8 cellular contexts compared by ENCODE assay signal in the genomic region with DNA sequence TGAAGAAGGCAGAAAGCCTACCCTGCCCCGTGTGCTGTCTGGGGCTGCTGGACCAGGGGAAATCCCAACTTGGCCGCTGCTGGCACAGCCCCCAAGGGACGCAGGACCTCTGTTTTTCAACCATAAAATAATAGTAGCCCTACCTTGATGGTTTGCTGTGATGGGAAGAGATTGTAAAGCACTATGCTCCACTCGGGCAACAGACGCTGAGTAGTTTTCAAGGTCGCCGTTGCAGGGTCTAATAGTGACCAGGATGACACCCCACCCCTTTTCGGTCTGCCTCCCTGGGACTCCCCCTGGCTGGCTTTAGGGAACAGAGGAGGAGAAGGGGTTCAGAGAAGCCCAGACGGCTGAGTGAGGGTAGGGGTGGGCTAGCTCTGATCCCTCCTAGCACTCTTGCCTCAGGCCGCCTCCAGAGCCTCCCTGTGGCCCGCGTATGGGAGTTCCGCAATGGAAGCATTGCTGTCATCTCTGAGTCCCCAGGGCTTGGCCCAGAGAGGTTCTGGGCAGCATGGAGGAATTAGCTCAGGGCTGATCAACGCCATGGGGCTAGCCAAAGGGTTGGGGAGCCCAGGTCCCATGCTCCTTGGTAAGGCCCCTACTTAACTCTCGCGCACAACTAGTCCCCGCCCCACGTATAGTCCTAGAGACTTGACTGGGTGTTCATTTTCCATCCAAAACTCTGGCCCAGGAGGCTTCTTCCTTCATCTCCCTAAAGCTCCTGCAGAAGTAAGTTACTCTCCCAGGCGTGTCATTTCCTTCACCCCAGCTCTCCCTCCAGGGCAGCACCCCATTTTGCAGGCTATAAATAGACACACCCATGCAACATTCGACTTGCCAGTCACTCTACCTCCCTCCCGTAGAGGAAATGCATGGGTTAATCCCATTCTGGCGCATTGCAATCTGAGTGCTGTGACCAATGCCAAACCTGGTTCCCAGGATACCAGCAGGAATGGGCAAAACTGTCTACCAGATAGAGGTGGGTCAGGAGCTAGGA. TPM values are rescaled to one million over a fixed set of nuclear protein-coding genes. Genes with fewer than 3 reads are reported as not detected.
DNase-seq lines count a peak whose midpoint lies in the region; TF ChIP-seq lines count a peak whose summit lies in the region.

No MANE protein-coding gene starts in this region.

- H3K9me3 Mint-ChIP-seq in activated naive CD8-positive, alpha-beta T cell treated with anti-CD3 and anti-CD28 coated beads for 36 hours = no peaks in the 10 kb centered on the region
- peaks cover 0 to 3% (median 0%) of the 10 kb centered on the region in 6 donors for H3K9me3 Mint-ChIP-seq in immature natural killer cell

- peak overlapping the region; percentile 42 for H3K9ac ChIP-seq in HUES6 (ENCODE audit: low read length)

- H3K4me3 ChIP-seq in ACC112 (ENCODE audit: low read depth, low read length) (peak overlapping the region; percentile 99), HUES6 (ENCODE audit: low read depth, low read length) (peak overlapping the region; percentile 87), stomach (peak overlapping the region; percentile 84 to 96 (median 89))

- H3K27me3 ChIP-seq in ACC112 (ENCODE audit: insufficient read depth, low read length) = no peaks in the 10 kb centered on the region
- H3K27me3 ChIP-seq in HUES6 (ENCODE audit: control insufficient read depth, insufficient read depth, low read length) = peaks cover 25% of the 10 kb centered on the region
- H3K27me3 ChIP-seq in stomach = no peaks in the 10 kb centered on the region

- H3K4me3 Mint-ChIP-seq in activated naive CD8-positive, alpha-beta T cell treated with anti-CD3 and anti-CD28 coated beads for 36 hours = peak overlapping the region; percentile 89
- H3K4me3 Mint-ChIP-seq in immature natural killer cell = peak overlapping the region; percentile 87 to 93 (median 89)

- intact Hi-C loops in stomach (cut with DNase I; ENCODE audit: low total_unique reads) = no loop called here

- 51 to 59% (median 57%) methylated on average over 15 to 22 of the region's 22 CpGs for WGBS in stomach, 5 donors

- peak; percentile 66 for DNase-seq in GM20000 (ENCODE audit: low spot score)
- no peak for DNase-seq in activated naive CD8-positive, alpha-beta T cell treated with anti-CD3 and anti-CD28 coated beads for 36 hours
- DNase-seq in immature natural killer cell = peak in 2 of 3 donors; percentile 50 to 55
- peak; percentile 27 for DNase-seq in stomach
- DNase-seq in NCI-H774 (lab: John Stamatoyannopoulos, UW) = no peak
- no peak for DNase-seq in NCI-H345 (lab: John Stamatoyannopoulos, UW)

- H3K36me3 Mint-ChIP-seq in activated naive CD8-positive, alpha-beta T cell treated with anti-CD3 and anti-CD28 coated beads for 36 hours = peaks cover 34% of the 10 kb centered on the region
- peaks cover 29 to 34% (median 30%) of the 10 kb centered on the region in 3 donors for H3K36me3 Mint-ChIP-seq in immature natural killer cell

- H2AFZ ChIP-seq in ACC112 (ENCODE audit: low read length, unreplicated experiment) = peak overlapping the region; percentile 28

- TF ChIP-seq EP300 in stomach (IDR thresholded peaks at IDR 0.05) = no peak

- H3K27ac ChIP-seq in ACC112 (ENCODE audit: low read depth, low read length) (peak overlapping the region; percentile 88), HUES6 (ENCODE audit: low read depth, low read length) (no peak overlapping the region), stomach (peak overlapping the region; percentile 94 to 99 (median 96))

- H3K27me3 Mint-ChIP-seq in activated naive CD8-positive, alpha-beta T cell treated with anti-CD3 and anti-CD28 coated beads for 36 hours = peaks cover 5% of the 10 kb centered on the region
- peaks cover 37 to 48% (median 41%) of the 10 kb centered on the region in 3 donors for H3K27me3 Mint-ChIP-seq in immature natural killer cell (ENCODE audit: low read depth in 3 of 3)

- TF ChIP-seq POLR2A in stomach (IDR thresholded peaks at IDR 0.05) = no peak

- H3K4me1 Mint-ChIP-seq in activated naive CD8-positive, alpha-beta T cell treated with anti-CD3 and anti-CD28 coated beads for 36 hours = peaks cover 58% of the 10 kb centered on the region
- H3K4me1 Mint-ChIP-seq in immature natural killer cell = peaks cover 68 to 71% of the 10 kb centered on the region in 2 donors

- peaks cover 38% of the 10 kb centered on the region for H3K79me2 ChIP-seq in ACC112 (ENCODE audit: control insufficient read depth, insufficient read depth, low read length, unreplicated experiment)

- H3K9me3 ChIP-seq in HUES6 (ENCODE audit: control insufficient read depth, insufficient read depth, low read depth, low read length) = no peaks in the 10 kb centered on the region
- no peaks in the 10 kb centered on the region for H3K9me3 ChIP-seq in stomach

- H3K36me3 ChIP-seq in ACC112 (ENCODE audit: insufficient read depth, low read length) (peaks cover 25% of the 10 kb centered on the region; the same call in 1 of the 2 replicates), HUES6 (ENCODE audit: control insufficient read depth, insufficient read depth, low read length) (peaks cover 10% of the 10 kb centered on the region), stomach (peaks cover 16 to 30% (median 17%) of the 10 kb centered on the region in 4 donors)

- H3K4me1 ChIP-seq in ACC112 (ENCODE audit: control insufficient read depth, insufficient read depth, low read length, unreplicated experiment) = peaks cover 56% of the 10 kb centered on the region
- H3K4me1 ChIP-seq in HUES6 (ENCODE audit: control insufficient read depth, insufficient read depth, low read length) = peaks cover 27% of the 10 kb centered on the region
- peaks cover 51 to 74% (median 72%) of the 10 kb centered on the region in 4 donors for H3K4me1 ChIP-seq in stomach

- no peak for TF ChIP-seq CTCF in GM20000 (IDR thresholded peaks at IDR 0.05; ENCODE audit: extremely low read depth, missing control alignments)
- TF ChIP-seq CTCF in stomach (IDR thresholded peaks at IDR 0.05) = no peak

- peak overlapping the region; percentile 98 for H3K27ac Mint-ChIP-seq in activated naive CD8-positive, alpha-beta T cell treated with anti-CD3 and anti-CD28 coated beads for 36 hours
- H3K27ac Mint-ChIP-seq in immature natural killer cell = peak overlapping the region; percentile 97 to 99 (median 98)

RNA-seq across cellular contexts. Expression of gene IRF1, which starts 1.1 kb away (rescaled TPM):
- total RNA-seq in activated naive CD8-positive, alpha-beta T cell treated with anti-CD3 and anti-CD28 coated beads for 36 hours = 100 to 1,000 TPM; 228 to 232 TPM
- polyA plus RNA-seq in immature natural killer cell (100 to 1,000 TPM; 349 to 460 (median 371) TPM), stomach (10 to 100 TPM; 17.1 to 80.2 (median 49.1) TPM)
- total RNA-seq in stomach = 100 to 1,000 TPM in 2 of 5 donors, 10 to 100 TPM in 3; 18.0 to 256 (median 91.5) TPM

RNA-seq across cellular contexts. Expression of gene IL5, which starts 51.7 kb away (rescaled TPM):
- total RNA-seq in activated naive CD8-positive, alpha-beta T cell treated with anti-CD3 and anti-CD28 coated beads for 36 hours = not detected
- not detected for polyA plus RNA-seq in immature natural killer cell
- not detected for total RNA-seq in stomach
- not detected for polyA plus RNA-seq in stomach

Comparison
In these comparisons a context has a peak if more than half of its experiments do, and no peak if none do; other contexts are left out.
1. DNase-seq: peak in GM20000 (single experiment), immature natural killer cell (2 of 3) and stomach (single experiment); none in activated naive CD8-positive, alpha-beta T cell treated with anti-CD3 and anti-CD28 coated beads for 36 hours (single experiment), NCI-H774 (single experiment) and NCI-H345 (single experiment).
2. Peak in every context shown above with its lines, with median percentiles within 50 percentile points of each other: H3K4me3 ChIP-seq.